In the genomic region with DNA sequence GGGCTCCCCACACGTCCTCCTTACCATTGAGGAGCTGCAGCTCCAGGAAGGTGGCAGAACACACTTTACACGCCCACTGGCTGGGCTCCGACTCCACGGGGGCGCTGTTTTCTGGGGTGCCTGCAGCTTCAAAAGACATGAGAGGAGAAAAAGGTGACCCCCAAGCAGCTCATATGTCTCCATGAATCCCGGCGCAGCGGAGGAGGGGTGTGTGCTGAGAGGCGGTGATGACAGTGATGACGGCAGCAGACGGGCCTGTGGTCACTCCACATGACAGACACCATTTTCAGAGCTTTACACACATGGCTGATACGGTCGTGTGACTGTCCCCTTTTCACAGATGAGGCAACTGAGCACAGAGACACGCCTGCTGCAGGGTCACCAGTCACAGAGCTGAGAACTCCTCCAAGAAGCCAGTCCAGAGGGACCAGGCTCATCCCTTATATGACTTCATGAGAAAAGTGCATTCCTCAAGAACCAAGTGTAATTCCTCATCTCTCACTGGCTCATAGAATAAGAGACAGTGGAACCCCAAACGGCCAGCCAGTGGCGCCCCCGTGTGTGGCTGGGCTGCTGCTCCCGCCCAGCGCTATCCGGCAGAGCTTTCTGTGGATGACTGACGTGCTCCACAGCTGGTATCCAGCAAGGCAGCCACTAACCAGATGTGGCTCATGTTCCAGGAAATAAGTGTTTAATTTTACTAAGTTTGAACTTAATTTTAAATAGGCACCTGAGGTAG, we compare ENCODE assay signal across 1 cellular context.
TF ChIP-seq lines count a peak whose summit lies in the region.

No MANE protein-coding gene starts in this region.

TF ChIP-seq in WTC11, 78 proteins besides CTCF, POLR2A, EP300 and RAD21 (continued from another document):
- TF ChIP-seq, protein P1, sequence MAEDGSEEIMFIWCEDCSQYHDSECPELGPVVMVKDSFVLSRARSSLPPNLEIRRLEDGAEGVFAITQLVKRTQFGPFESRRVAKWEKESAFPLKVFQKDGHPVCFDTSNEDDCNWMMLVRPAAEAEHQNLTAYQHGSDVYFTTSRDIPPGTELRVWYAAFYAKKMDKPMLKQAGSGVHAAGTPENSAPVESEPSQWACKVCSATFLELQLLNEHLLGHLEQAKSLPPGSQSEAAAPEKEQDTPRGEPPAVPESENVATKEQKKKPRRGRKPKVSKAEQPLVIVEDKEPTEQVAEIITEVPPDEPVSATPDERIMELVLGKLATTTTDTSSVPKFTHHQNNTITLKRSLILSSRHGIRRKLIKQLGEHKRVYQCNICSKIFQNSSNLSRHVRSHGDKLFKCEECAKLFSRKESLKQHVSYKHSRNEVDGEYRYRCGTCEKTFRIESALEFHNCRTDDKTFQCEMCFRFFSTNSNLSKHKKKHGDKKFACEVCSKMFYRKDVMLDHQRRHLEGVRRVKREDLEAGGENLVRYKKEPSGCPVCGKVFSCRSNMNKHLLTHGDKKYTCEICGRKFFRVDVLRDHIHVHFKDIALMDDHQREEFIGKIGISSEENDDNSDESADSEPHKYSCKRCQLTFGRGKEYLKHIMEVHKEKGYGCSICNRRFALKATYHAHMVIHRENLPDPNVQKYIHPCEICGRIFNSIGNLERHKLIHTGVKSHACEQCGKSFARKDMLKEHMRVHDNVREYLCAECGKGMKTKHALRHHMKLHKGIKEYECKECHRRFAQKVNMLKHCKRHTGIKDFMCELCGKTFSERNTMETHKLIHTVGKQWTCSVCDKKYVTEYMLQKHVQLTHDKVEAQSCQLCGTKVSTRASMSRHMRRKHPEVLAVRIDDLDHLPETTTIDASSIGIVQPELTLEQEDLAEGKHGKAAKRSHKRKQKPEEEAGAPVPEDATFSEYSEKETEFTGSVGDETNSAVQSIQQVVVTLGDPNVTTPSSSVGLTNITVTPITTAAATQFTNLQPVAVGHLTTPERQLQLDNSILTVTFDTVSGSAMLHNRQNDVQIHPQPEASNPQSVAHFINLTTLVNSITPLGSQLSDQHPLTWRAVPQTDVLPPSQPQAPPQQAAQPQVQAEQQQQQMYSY (CRISPR knock-in tag; IDR thresholded peaks at IDR 0.05), result no peak
- TF ChIP-seq MXD4 (CRISPR knock-in tag; IDR thresholded peaks at IDR 0.05; ENCODE audit: borderline replicate concordance) (no peak), SOX15 (CRISPR knock-in tag; IDR thresholded peaks at IDR 0.05) (no peak), NFATC4 (CRISPR knock-in tag; IDR thresholded peaks at IDR 0.05) (no peak), CBFB (CRISPR knock-in tag; IDR thresholded peaks at IDR 0.05; ENCODE audit: low read depth) (no peak), RELA (CRISPR knock-in tag; IDR thresholded peaks at IDR 0.05; ENCODE audit: borderline replicate concordance) (no peak)
- TF ChIP-seq, protein P2, sequence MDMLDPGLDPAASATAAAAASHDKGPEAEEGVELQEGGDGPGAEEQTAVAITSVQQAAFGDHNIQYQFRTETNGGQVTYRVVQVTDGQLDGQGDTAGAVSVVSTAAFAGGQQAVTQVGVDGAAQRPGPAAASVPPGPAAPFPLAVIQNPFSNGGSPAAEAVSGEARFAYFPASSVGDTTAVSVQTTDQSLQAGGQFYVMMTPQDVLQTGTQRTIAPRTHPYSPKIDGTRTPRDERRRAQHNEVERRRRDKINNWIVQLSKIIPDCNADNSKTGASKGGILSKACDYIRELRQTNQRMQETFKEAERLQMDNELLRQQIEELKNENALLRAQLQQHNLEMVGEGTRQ (CRISPR knock-in tag; IDR thresholded peaks at IDR 0.05), result no peak
- TF ChIP-seq, protein P3, sequence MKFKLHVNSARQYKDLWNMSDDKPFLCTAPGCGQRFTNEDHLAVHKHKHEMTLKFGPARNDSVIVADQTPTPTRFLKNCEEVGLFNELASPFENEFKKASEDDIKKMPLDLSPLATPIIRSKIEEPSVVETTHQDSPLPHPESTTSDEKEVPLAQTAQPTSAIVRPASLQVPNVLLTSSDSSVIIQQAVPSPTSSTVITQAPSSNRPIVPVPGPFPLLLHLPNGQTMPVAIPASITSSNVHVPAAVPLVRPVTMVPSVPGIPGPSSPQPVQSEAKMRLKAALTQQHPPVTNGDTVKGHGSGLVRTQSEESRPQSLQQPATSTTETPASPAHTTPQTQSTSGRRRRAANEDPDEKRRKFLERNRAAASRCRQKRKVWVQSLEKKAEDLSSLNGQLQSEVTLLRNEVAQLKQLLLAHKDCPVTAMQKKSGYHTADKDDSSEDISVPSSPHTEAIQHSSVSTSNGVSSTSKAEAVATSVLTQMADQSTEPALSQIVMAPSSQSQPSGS (CRISPR knock-in tag; IDR thresholded peaks at IDR 0.05; ENCODE audit: borderline replicate concordance, low read depth), result no peak
- TF ChIP-seq, protein P4, sequence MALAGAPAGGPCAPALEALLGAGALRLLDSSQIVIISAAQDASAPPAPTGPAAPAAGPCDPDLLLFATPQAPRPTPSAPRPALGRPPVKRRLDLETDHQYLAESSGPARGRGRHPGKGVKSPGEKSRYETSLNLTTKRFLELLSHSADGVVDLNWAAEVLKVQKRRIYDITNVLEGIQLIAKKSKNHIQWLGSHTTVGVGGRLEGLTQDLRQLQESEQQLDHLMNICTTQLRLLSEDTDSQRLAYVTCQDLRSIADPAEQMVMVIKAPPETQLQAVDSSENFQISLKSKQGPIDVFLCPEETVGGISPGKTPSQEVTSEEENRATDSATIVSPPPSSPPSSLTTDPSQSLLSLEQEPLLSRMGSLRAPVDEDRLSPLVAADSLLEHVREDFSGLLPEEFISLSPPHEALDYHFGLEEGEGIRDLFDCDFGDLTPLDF (CRISPR knock-in tag; IDR thresholded peaks at IDR 0.05), result no peak
